Comparison of ENCODE assay signal across 8 cellular contexts in the genomic region with DNA sequence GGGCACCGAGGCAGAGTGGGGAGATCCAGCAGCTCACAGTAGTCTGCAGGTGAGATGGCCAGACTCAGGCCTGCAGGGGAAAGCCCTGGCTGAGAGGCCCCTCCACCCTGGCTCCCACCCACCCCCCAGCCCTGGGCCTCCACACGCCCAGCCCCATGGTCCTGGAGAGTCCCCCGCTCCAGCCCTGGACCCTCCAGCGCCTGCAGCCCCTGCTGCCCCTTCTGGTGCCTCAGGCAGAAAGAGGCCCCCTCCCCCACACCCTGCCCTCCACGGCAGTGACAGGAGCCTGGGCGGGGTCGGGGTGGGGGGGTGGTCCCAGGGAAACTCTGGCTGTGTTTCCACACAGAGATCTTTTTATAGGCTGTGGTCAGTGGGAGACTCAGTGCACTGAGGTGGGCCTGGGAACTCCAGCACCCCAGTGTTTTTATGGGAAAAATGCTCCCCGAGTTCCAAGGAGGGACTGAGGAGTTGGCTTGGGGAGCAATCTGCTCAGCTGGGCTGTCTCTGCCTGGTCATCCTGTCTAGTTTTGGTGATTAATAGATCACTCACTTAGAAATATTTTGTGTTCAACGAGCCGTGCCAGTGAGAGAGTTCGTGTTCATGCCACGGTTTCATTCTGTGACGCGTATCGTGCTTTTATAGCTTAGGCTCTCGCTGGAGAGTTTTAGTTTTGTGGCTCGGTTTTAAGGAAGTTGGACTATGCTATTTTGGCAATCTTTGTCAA. TPM values are rescaled to one million over a fixed set of nuclear protein-coding genes. Genes with fewer than 3 reads are reported as not detected.
DNase-seq lines count a peak whose midpoint lies in the region; ATAC-seq and TF ChIP-seq lines count a peak whose summit lies in the region.

No MANE protein-coding gene starts in this region.

- no peaks in the 10 kb centered on the region for H3K9me3 ChIP-seq in Panc1 (ENCODE audit: control insufficient read depth, insufficient read depth, low read depth, low read length)

- CTCF ChIA-PET in Panc1 (lab: Charles Lee), result no interaction called here

- peak overlapping the region; percentile 86 for H3K27ac ChIP-seq in Panc1 (ENCODE audit: low read length)

- peaks cover 20% of the 10 kb centered on the region for H3K4me1 ChIP-seq in Panc1 (ENCODE audit: control insufficient read depth, insufficient read depth, low read length)

- peak overlapping the region; percentile 37 to 64 for H3K4me3 ChIP-seq in Panc1 (ENCODE audit: low read depth in 2 of 2, low read length in 2 of 2)

- H3K27me3 ChIP-seq in Panc1 (ENCODE audit: control insufficient read depth, insufficient read depth, low read length), result no peaks in the 10 kb centered on the region

- TF ChIP-seq CTCF in Panc1 (IDR thresholded peaks at IDR 0.05), result no peak

- ATAC-seq in GM18502 (IDR thresholded peaks at IDR 0.05; ENCODE audit: poor library complexity, unreplicated experiment), result peak; percentile 73
- peak; percentile 48 for ATAC-seq in HG02870 (IDR thresholded peaks at IDR 0.05; ENCODE audit: unreplicated experiment)
- ATAC-seq in Panc1, result no peak

- in situ Hi-C loops in Panc1 (cut with HindIII; ENCODE audit: low pct_unique_long_range_greater_than_20kb, low sequenced_read_pairs), result no loop called here

- BruUV-seq in Panc1 (replicated peaks; lab: Mats Ljungman, UMichigan), result no TSS peak

- intact Hi-C loops in Panc1 (cut with micrococcal nuclease; ENCODE audit: unreplicated experiment), result no loop called here

- POLR2A ChIA-PET in Panc1 (lab: Charles Lee), result interaction anchor here (0.8 kb wide), 1 partner anchor 47 kb away, joined by 3 read pairs; no protein-coding TSS in a partner anchor

- DNase-seq in Panc1 (ENCODE audit: low read depth, low spot score) (no peak), fibroblast of gingiva (ENCODE audit: low read depth) (peak; percentile 66), pons (ENCODE audit: low spot score) (peak; percentile 44), SK-N-DZ (ENCODE audit: low spot score) (no peak), nucleus accumbens (lab: John Stamatoyannopoulos, UW) (no peak)
- no peak for DNase-seq in activated CD8-positive, alpha-beta memory T cell treated with anti-CD3 and anti-CD28 coated beads, Interleukin-2, amount 50 U/mL, for 4 hours

- H3K36me3 ChIP-seq in Panc1 (ENCODE audit: control insufficient read depth, insufficient read depth, low read length), result no peaks in the 10 kb centered on the region

RNA-seq across cellular contexts. Expression of gene HGFAC, which starts 53.1 kb away (rescaled TPM):
- total RNA-seq in Panc1 (2021; ENCODE audit: unreplicated experiment), result 0.59 TPM
- polyA plus RNA-seq in Panc1 (2012; ENCODE audit: insufficient read length), result 0.55 TPM
- polyA plus RNA-seq in SK-N-DZ (2014; cell fraction: cytosol; rRNA removed), result 0.10 TPM in 1 of 2 replicates, not detected in the other
- 1.2 and 3.6 TPM in 2 replicates for polyA plus RNA-seq in SK-N-DZ (2014; cell fraction: nucleus; rRNA removed)

Comparison
In these comparisons a context has a peak if more than half of its experiments do, and no peak if none do; other contexts are left out.
1. DNase-seq: peak in fibroblast of gingiva (single experiment) and pons (single experiment); none in Panc1 (single experiment), SK-N-DZ (single experiment), activated CD8-positive, alpha-beta memory T cell treated with anti-CD3 and anti-CD28 coated beads, Interleukin-2, amount 50 U/mL, for 4 hours (single experiment) and nucleus accumbens (0 of 56).